1 cellular context compared by ENCODE assay signal in genomic region chr9:2243666-2244555, GRCh38.
TF ChIP-seq lines count a peak whose summit lies in the region.

No MANE protein-coding gene starts in this region.

TF ChIP-seq in H1, 55 proteins besides CTCF, POLR2A, EP300 and RAD21 (continued from another document):
- TF ChIP-seq SIX5 (IDR thresholded peaks at IDR 0.05; ENCODE audit: low read depth, low read length) (no peak), EGR1 (IDR thresholded peaks at IDR 0.05; ENCODE audit: borderline replicate concordance, low read depth, low read length) (no peak), BACH1 (IDR thresholded peaks at IDR 0.05; ENCODE audit: low read length) (no peak), EZH2 (IDR thresholded peaks at IDR 0.05; ENCODE audit: low read depth, low read length, severe bottlenecking) (no peak), CHD7 (IDR thresholded peaks at IDR 0.05; ENCODE audit: insufficient replicate concordance, low read length) (no peak), ATF2 (IDR thresholded peaks at IDR 0.05; ENCODE audit: low read length) (no peak), SUZ12 (IDR thresholded peaks at IDR 0.05; ENCODE audit: low read length) (no peak), HDAC6 (IDR thresholded peaks at IDR 0.05; ENCODE audit: low read depth, low read length) (no peak), SAP30 (IDR thresholded peaks at IDR 0.05; ENCODE audit: insufficient read depth, insufficient replicate concordance, low read length) (no peak), YY1 (IDR thresholded peaks at IDR 0.05; ENCODE audit: low read depth, low read length) (no peak), HDAC2 (IDR thresholded peaks at IDR 0.05; ENCODE audit: borderline replicate concordance in 1 of 2, low read depth in 2 of 2, low read length in 2 of 2) (no peak)
